12 cellular contexts compared by ENCODE assay signal in the genomic region with DNA sequence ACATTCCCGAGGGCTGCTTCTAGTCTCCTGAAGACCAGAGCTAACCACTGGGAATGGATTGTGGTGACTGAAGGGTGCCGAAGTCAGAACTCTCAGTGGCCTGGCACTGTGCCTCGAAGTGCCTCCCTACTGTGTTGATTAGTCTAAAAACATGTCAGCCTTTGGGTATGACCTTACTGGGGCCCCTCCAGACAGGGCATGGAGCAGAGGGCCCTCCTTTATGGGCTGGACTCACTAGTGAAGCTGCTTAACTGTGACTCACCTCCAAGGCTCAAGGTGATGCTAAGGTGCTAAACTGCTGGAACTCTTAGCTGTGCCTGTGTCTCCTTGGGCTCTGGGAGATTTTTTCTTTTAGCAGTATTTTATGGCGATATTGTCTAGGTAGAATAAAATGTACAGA. TPM values are rescaled to one million over a fixed set of nuclear protein-coding genes. Genes with fewer than 3 reads are reported as not detected.
"Had no signal": no experiment of that assay in that cellular context is flagged by ENCODE, and none has a peak within 500 bp of the region (broad histone marks: within the 10 kb centered on the region; RNA-seq: fewer than 3 reads in every experiment).

No MANE protein-coding gene starts in this region.

RNA-seq across cellular contexts. Expression of gene LGALS9C, which starts 2.6 kb away (rescaled TPM):
- total RNA-seq: activated naive CD4-positive, alpha-beta T cell treated with anti-CD3 and anti-CD28 coated beads, Interleukin-2, amount 50 U/mL, for 72 hours; activated T-cell treated with anti-CD3 and anti-CD28 coated beads, Interleukin-2, amount 50 U/mL, for 72 hours; activated T-helper 1 cell treated with anti-CD3 and anti-CD28 coated beads, Interleukin-12 subunit alpha, Interleukin-12 subunit beta, Interleukin-2, Interleukin-4 antibody, amounts not matched to agents 30 ng/mL and 10 ng/mL and 1 ng/mL, durations not matched to agents 14 hours and 24 hours and 36 hours; aorta; ascending aorta; astrocyte; body of pancreas; bronchial epithelial cell; cardiac muscle cell; cardiac septum; cerebellum; chondrocyte had no signal
- polyA plus RNA-seq: cardiac muscle cell had no signal
